31 cellular contexts compared by ENCODE assay signal in the genomic region with DNA sequence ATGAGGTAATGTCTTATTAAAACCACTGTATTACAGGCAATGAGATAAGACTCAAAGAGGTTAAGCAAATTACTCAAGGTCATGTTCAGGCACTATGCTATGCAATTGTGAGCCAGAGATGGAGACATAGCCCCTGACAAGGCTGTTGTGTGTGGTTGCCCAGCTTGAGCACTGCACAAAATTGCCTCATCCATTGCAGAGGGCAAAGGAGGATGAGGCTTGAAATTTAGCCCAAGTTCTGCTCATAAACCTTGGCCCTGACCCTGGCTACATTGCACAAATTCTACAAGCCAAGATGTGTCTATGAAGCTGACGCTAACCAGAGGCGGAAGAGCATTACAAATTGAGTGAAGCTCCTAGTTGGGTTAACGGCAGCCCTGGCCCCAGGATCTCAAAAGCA.
DNase-seq lines count a peak whose midpoint lies in the region; ATAC-seq, FAIRE-seq and TF ChIP-seq lines count a peak whose summit lies in the region.
"Had no signal": no experiment of that assay in that cellular context is flagged by ENCODE, and none has a peak within 500 bp of the region (broad histone marks: within the 10 kb centered on the region; RNA-seq: fewer than 3 reads in every experiment).

No MANE protein-coding gene starts in this region.

- ATAC-seq in heart left ventricle (peak in 3 of 4 donors; percentile 33 to 70 (median 66)), Right ventricle myocardium inferior (no peak), GM19467 (IDR thresholded peaks at IDR 0.05; ENCODE audit: unreplicated experiment) (no peak)
- ATAC-seq: activated CD4-positive, alpha-beta T cell treated with anti-CD3 and anti-CD28 coated beads for 36 hours; activated CD8-positive, alpha-beta T cell treated with anti-CD3 and anti-CD28 coated beads, Interleukin-2, amount 10 ng/mL, durations not matched to agents 7 days and 5 days; CD8-positive, alpha-beta T cell; mucosa of descending colon; T-helper 17 cell had no signal

- H3K9me3 Mint-ChIP-seq in dendritic cell treated with granulocyte-macrophage colony-stimulating factor and Interleukin-4, amounts not matched to agents 40 ng/mL and 50 ng/mL, for 4 days, result no peaks in the 10 kb centered on the region
- H3K9me3 Mint-ChIP-seq: CD8-positive, alpha-beta T cell; HFFc6; nephron had no signal

- intact Hi-C loops in heart left ventricle (cut with DNase I) (no loop called here), Right ventricle myocardium inferior (cut with DNase I) (no loop called here), testis (cut with DNase I; ENCODE audit: low total_unique reads) (no loop called here)
- intact Hi-C loops in dendritic cell treated with granulocyte-macrophage colony-stimulating factor and Interleukin-4, amounts not matched to agents 40 ng/mL and 50 ng/mL, for 4 days (cut with micrococcal nuclease), result no loop called here

- no peaks in the 10 kb centered on the region for H3K36me3 Mint-ChIP-seq in dendritic cell treated with granulocyte-macrophage colony-stimulating factor and Interleukin-4, amounts not matched to agents 40 ng/mL and 50 ng/mL, for 4 days (ENCODE audit: low read depth)
- H3K36me3 Mint-ChIP-seq: activated naive CD8-positive, alpha-beta T cell treated with anti-CD3 and anti-CD28 coated beads, Interleukin-2, amount 10 ng/mL, durations not matched to agents 7 days and 5 days; CD8-positive, alpha-beta T cell had no signal

- FAIRE-seq in RCC 7860 (lab: Jason Lieb, UNC), result no peak
- FAIRE-seq: endothelial cell of umbilical vein, GM12892, kidney had no signal

- no peak overlapping the region for H3K27ac ChIP-seq in heart left ventricle
- no peak overlapping the region for H3K27ac ChIP-seq in testis
- H3K27ac ChIP-seq: dorsolateral prefrontal cortex had no signal

- H3K4me3 ChIP-seq in heart left ventricle (no peak overlapping the region), testis (no peak overlapping the region)
- H3K4me3 ChIP-seq: dorsolateral prefrontal cortex, mucosa of descending colon, spleen had no signal

- H3K36me3 ChIP-seq in heart left ventricle, result no peaks in the 10 kb centered on the region
- H3K36me3 ChIP-seq in testis (ENCODE audit: low read depth, missing control alignments), result no peaks in the 10 kb centered on the region
- H3K36me3 ChIP-seq: spleen had no signal

- H3K27me3 ChIP-seq in heart left ventricle (no peaks in the 10 kb centered on the region), testis (no peaks in the 10 kb centered on the region)
- H3K27me3 ChIP-seq: dorsolateral prefrontal cortex, spleen had no signal

- H3K27ac Mint-ChIP-seq in dendritic cell treated with granulocyte-macrophage colony-stimulating factor and Interleukin-4, amounts not matched to agents 40 ng/mL and 50 ng/mL, for 4 days, result peak overlapping the region; percentile 60
- H3K27ac Mint-ChIP-seq: activated CD4-positive, alpha-beta T cell treated with anti-CD3 and anti-CD28 coated beads for 36 hours; activated CD8-positive, alpha-beta T cell treated with anti-CD3 and anti-CD28 coated beads, Interleukin-2, amount 10 ng/mL, durations not matched to agents 7 days and 5 days; activated naive CD8-positive, alpha-beta T cell treated with anti-CD3 and anti-CD28 coated beads, Interleukin-2, amount 10 ng/mL, durations not matched to agents 7 days and 5 days; CD8-positive, alpha-beta T cell; HFFc6; T-helper 17 cell had no signal

- peaks cover 41% of the 10 kb centered on the region for H3K4me1 Mint-ChIP-seq in dendritic cell treated with granulocyte-macrophage colony-stimulating factor and Interleukin-4, amounts not matched to agents 40 ng/mL and 50 ng/mL, for 4 days (ENCODE audit: low read depth)

- no peak for TF ChIP-seq POLR2A in heart left ventricle (IDR thresholded peaks at IDR 0.05)
- TF ChIP-seq POLR2A in testis (IDR thresholded peaks at IDR 0.05), result no peak

- TF ChIP-seq CTCF in heart left ventricle (IDR thresholded peaks at IDR 0.05) (no peak), testis (IDR thresholded peaks at IDR 0.05) (no peak)

- H3K27me3 Mint-ChIP-seq in dendritic cell treated with granulocyte-macrophage colony-stimulating factor and Interleukin-4, amounts not matched to agents 40 ng/mL and 50 ng/mL, for 4 days, result no peaks in the 10 kb centered on the region
- H3K27me3 Mint-ChIP-seq: activated CD4-positive, alpha-beta T cell treated with anti-CD3 and anti-CD28 coated beads for 36 hours; activated naive CD8-positive, alpha-beta T cell treated with anti-CD3 and anti-CD28 coated beads, Interleukin-2, amount 10 ng/mL, durations not matched to agents 7 days and 5 days had no signal

- no peak overlapping the region for H3K4me3 Mint-ChIP-seq in dendritic cell treated with granulocyte-macrophage colony-stimulating factor and Interleukin-4, amounts not matched to agents 40 ng/mL and 50 ng/mL, for 4 days
- H3K4me3 Mint-ChIP-seq: activated CD4-positive, alpha-beta T cell treated with anti-CD3 and anti-CD28 coated beads for 36 hours; activated CD8-positive, alpha-beta T cell treated with anti-CD3 and anti-CD28 coated beads, Interleukin-2, amount 10 ng/mL, durations not matched to agents 7 days and 5 days; activated naive CD8-positive, alpha-beta T cell treated with anti-CD3 and anti-CD28 coated beads, Interleukin-2, amount 10 ng/mL, durations not matched to agents 7 days and 5 days; CD8-positive, alpha-beta T cell; HFFc6; nephron; T-helper 17 cell had no signal

- DNase-seq in heart left ventricle (no peak), Right ventricle myocardium inferior (ENCODE audit: missing footprints) (no peak), RCC 7860 (ENCODE audit: low spot score) (peak; percentile 21), superior temporal gyrus (ENCODE audit: extremely low spot score) (no peak), testis (no peak)
- no peak for DNase-seq in stimulated activated CD4-positive, alpha-beta T cell treated with anti-CD3 and anti-CD28 coated beads, Interleukin-2, amount 100 ng/mL, for 48 hours
- DNase-seq: activated CD4-positive, alpha-beta T cell treated with anti-CD3 and anti-CD28 coated beads for 36 hours; activated CD8-positive, alpha-beta T cell treated with anti-CD3 and anti-CD28 coated beads, Interleukin-2, amount 10 ng/mL, durations not matched to agents 7 days and 5 days; activated effector memory CD4-positive, alpha-beta T cell treated with Interleukin-2 at 50 U/mL for 16 hours; activated naive CD8-positive, alpha-beta T cell treated with anti-CD3 and anti-CD28 coated beads, Interleukin-2, amount 10 ng/mL, durations not matched to agents 7 days and 5 days; activated T-cell treated with anti-CD3 and anti-CD28 coated beads for 4 hours; CD8-positive, alpha-beta T cell; DMS 273 treated with DMSO at 0.1 percent for 48 hours; dorsolateral prefrontal cortex; EL; GOT3; HFFc6; kidney; mucosa of descending colon; NCI-H1105; NCI-H187 treated with DMSO at 0.1 percent for 48 hours; NCI-H2171 treated with DMSO at 0.1 percent for 48 hours; NCI-H524; NK-92 treated with Interleukin-12 subunit alpha and Interleukin-12 subunit beta, amount 100 ng/mL, for 24 hours; spleen; T-helper 17 cell had no signal

- H3K4me1 ChIP-seq in heart left ventricle (peaks cover 0 to 26% (median 4%) of the 10 kb centered on the region in 12 donors), testis (no peaks in the 10 kb centered on the region)

- no peaks in the 10 kb centered on the region for H3K9me3 ChIP-seq in heart left ventricle
- no peaks in the 10 kb centered on the region for H3K9me3 ChIP-seq in testis
- H3K9me3 ChIP-seq: mucosa of descending colon, spleen had no signal

- 74 to 93% (median 87%) methylated on average over 3 of the region's 3 CpGs for WGBS in heart left ventricle, 4 donors
- WGBS in testis, 2 donors, result 85 to 90% methylated on average over 3 of the region's 3 CpGs

Comparison
In these comparisons a context has a peak if more than half of its experiments do, and no peak if none do; other contexts are left out.
1. ATAC-seq: peak in heart left ventricle (3 of 4); none in Right ventricle myocardium inferior (single experiment) and GM19467 (single experiment).